1 cellular context compared by ENCODE assay signal in genomic region chr4:78732332-78733104, GRCh38.
TF ChIP-seq lines count a peak whose summit lies in the region.

No MANE protein-coding gene starts in this region.

TF ChIP-seq in K562, 482 proteins besides CTCF, POLR2A, EP300 and RAD21 (continued from another document and continues in another):
- TF ChIP-seq DEAF1 (CRISPR knock-in tag; IDR thresholded peaks at IDR 0.05) (no peak), SRSF9 (IDR thresholded peaks at IDR 0.05; ENCODE audit: borderline replicate concordance, low read depth, low read length) (no peak), TRIM25 (IDR thresholded peaks at IDR 0.05; ENCODE audit: borderline replicate concordance) (0 out of 2 replicates have a peak, but pooled peaks have one; percentile 70), SRSF3 (IDR thresholded peaks at IDR 0.05; ENCODE audit: insufficient read depth, low read length) (no peak), SPI1 (IDR thresholded peaks at IDR 0.05; ENCODE audit: borderline replicate concordance, low read depth, low read length) (no peak), ATF2 (CRISPR knock-in tag; IDR thresholded peaks at IDR 0.05) (no peak), IRF2 (CRISPR knock-in tag; IDR thresholded peaks at IDR 0.05) (no peak), SETDB1 (IDR thresholded peaks at IDR 0.05; ENCODE audit: low read length) (no peak), KAT8 (IDR thresholded peaks at IDR 0.05; ENCODE audit: low read depth) (no peak), TOE1 (IDR thresholded peaks at IDR 0.05; ENCODE audit: borderline replicate concordance) (no peak; the same call in 1 of the 2 replicates), TOE1 (CRISPR knock-in tag; IDR thresholded peaks at IDR 0.05; ENCODE audit: borderline replicate concordance, low read depth) (no peak), GTF2A2 (tag; IDR thresholded peaks at IDR 0.05) (no peak), SMARCA4 (IDR thresholded peaks at IDR 0.05) (peak; percentile 96), SMAD3 (CRISPR knock-in tag; conservative IDR thresholded peaks at IDR 0.05) (peak; percentile 59; the same call in 1 of the 2 replicates), RNF2 (IDR thresholded peaks at IDR 0.05) (peak; percentile 86), GABPB2 (CRISPR knock-in tag; conservative IDR thresholded peaks at IDR 0.05) (no peak), FOXA1 (IDR thresholded peaks at IDR 0.05; ENCODE audit: borderline replicate concordance) (no peak), ZBTB33 (CRISPR knock-in tag; IDR thresholded peaks at IDR 0.05) (no peak), MED1 (CRISPR knock-in tag; IDR thresholded peaks at IDR 0.05; ENCODE audit: borderline replicate concordance) (no peak), ZNF395 (CRISPR knock-in tag; IDR thresholded peaks at IDR 0.05) (peak; percentile 94), HEY1 (CRISPR knock-in tag; IDR thresholded peaks at IDR 0.05; ENCODE audit: borderline replicate concordance) (no peak), POLR3A (IDR thresholded peaks at IDR 0.05; ENCODE audit: borderline replicate concordance, extremely low read depth, insufficient read depth, insufficient read length) (no peak), ZNF655 (CRISPR knock-in tag; IDR thresholded peaks at IDR 0.05) (no peak), MAFK (IDR thresholded peaks at IDR 0.05; ENCODE audit: low read length) (peak; percentile 64; the same call in 1 of the 2 replicates), DLX4 (CRISPR knock-in tag; IDR thresholded peaks at IDR 0.05) (no peak), TAF1 (IDR thresholded peaks at IDR 0.05; ENCODE audit: control insufficient read depth, extremely low read depth, insufficient read depth, low read length, severe bottlenecking) (no peak), XRCC5 (IDR thresholded peaks at IDR 0.05; ENCODE audit: low read depth, low read length) (no peak), YY1 (IDR thresholded peaks at IDR 0.05; ENCODE audit: borderline replicate concordance in 1 of 3, control insufficient read depth in 1 of 3, extremely low read depth in 1 of 3, insufficient read depth in 3 of 3, insufficient read length in 1 of 3, insufficient replicate concordance in 2 of 3, low read depth in 1 of 3, low read length in 2 of 3) (peak in 1 of 3 experiments; percentile 21), ZNF445 (CRISPR knock-in tag; IDR thresholded peaks at IDR 0.05; ENCODE audit: low read depth) (no peak), FOXK1 (CRISPR knock-in tag; IDR thresholded peaks at IDR 0.05; ENCODE audit: borderline replicate concordance) (no peak), PHF21A (IDR thresholded peaks at IDR 0.05; ENCODE audit: borderline replicate concordance, low read depth) (peak; percentile 44; the same call in 1 of the 2 replicates), TBL1XR1 (IDR thresholded peaks at IDR 0.05; ENCODE audit: low read length in 2 of 2) (peak in 1 of 2 experiments; percentile 96; a peak in 2 of 4 replicates), GATAD2B (IDR thresholded peaks at IDR 0.05; ENCODE audit: borderline replicate concordance) (peak; percentile 66; the same call in 1 of the 2 replicates), POLR2G (IDR thresholded peaks at IDR 0.05; ENCODE audit: low read depth, low read length) (no peak), ZZZ3 (IDR thresholded peaks at IDR 0.05) (no peak), THAP12 (CRISPR knock-in tag; IDR thresholded peaks at IDR 0.05) (no peak), ZMIZ1 (IDR thresholded peaks at IDR 0.05; ENCODE audit: low read depth in 2 of 2, low read length in 2 of 2) (peak in 1 of 2 experiments; percentile 86; a peak in 2 of 4 replicates), POLR2B (IDR thresholded peaks at IDR 0.05; ENCODE audit: low read depth, partially characterized antibody) (no peak), NFXL1 (CRISPR knock-in tag; IDR thresholded peaks at IDR 0.05) (no peak), CTBP1 (IDR thresholded peaks at IDR 0.05; ENCODE audit: borderline replicate concordance) (peak; percentile 63; the same call in 1 of the 2 replicates), ZNF277 (CRISPR knock-in tag; IDR thresholded peaks at IDR 0.05; ENCODE audit: borderline replicate concordance) (no peak), ZNF436 (CRISPR knock-in tag; IDR thresholded peaks at IDR 0.05) (no peak), SMAD1 (IDR thresholded peaks at IDR 0.05; ENCODE audit: low read depth, low read length, partially characterized antibody) (no peak), NFE2L1 (tag; IDR thresholded peaks at IDR 0.05; ENCODE audit: borderline replicate concordance, low read depth) (no peak), NFIX (CRISPR knock-in tag; IDR thresholded peaks at IDR 0.05; ENCODE audit: low read depth) (no peak)
